In genomic region chr1:212034516-212035122, GRCh38 we compare ENCODE assay signal across 8 cellular contexts. TPM values are rescaled to one million over a fixed set of nuclear protein-coding genes. Genes with fewer than 3 reads are reported as not detected.
DNase-seq lines count a peak whose midpoint lies in the region; ATAC-seq and TF ChIP-seq lines count a peak whose summit lies in the region.

No MANE protein-coding gene starts in this region.

- peaks cover 8 to 60% of the 10 kb centered on the region in 2 donors for H3K4me1 ChIP-seq in left lung
- H3K4me1 ChIP-seq in thymus (ENCODE audit: control insufficient read depth, insufficient read depth, low read length), result peaks cover 3% of the 10 kb centered on the region

- 6% methylated on average over 13 of the region's 13 CpGs for WGBS in thymus

- POLR2A ChIA-PET in activated CD4-positive, alpha-beta T cell treated with anti-CD3 and anti-CD28 coated beads for 36 hours (lab: Charles Lee), result interaction anchor here (0.6 to 2.4 kb wide), 7 partner anchors 99 to 582 kb away, joined by 3 to 11 read pairs (median 5); partner anchors contain the start of genes NEK2 and PPP2R5A

- ATAC-seq in activated CD4-positive, alpha-beta T cell treated with anti-CD3 and anti-CD28 coated beads for 36 hours, result no peak
- ATAC-seq in HG03196 (IDR thresholded peaks at IDR 0.05; ENCODE audit: unreplicated experiment) (peak; percentile 12), left lung (peak; percentile 30)

- no peak for DNase-seq in activated CD4-positive, alpha-beta T cell treated with anti-CD3 and anti-CD28 coated beads for 36 hours
- DNase-seq in activated CD4-positive, alpha-beta T cell treated with anti-CD3 and anti-CD28 coated beads, Interleukin-2, amount 50 U/mL, for 4 hours, result no peak
- DNase-seq in astrocyte of the spinal cord (ENCODE audit: low read depth, low spot score) (no peak), left lung (no peak), dedifferentiated amniotic fluid mesenchymal stem cell (ENCODE audit: extremely low spot score) (no peak), NCI-H526 treated with DMSO at 0.1 percent for 48 hours (lab: John Stamatoyannopoulos, UW) (no peak)

- CTCF ChIA-PET in activated CD4-positive, alpha-beta T cell treated with anti-CD3 and anti-CD28 coated beads for 36 hours (lab: Charles Lee), result interaction anchor here (0.6 to 3.3 kb wide), 36 partner anchors 8 to 422 kb away, joined by 3 to 26 read pairs (median 4); no protein-coding TSS in a partner anchor

- in situ Hi-C loops in astrocyte of the spinal cord (cut with HindIII; ENCODE audit: low sequenced_read_pairs), result no loop called here

- peak overlapping the region; percentile 100 for H3K27ac Mint-ChIP-seq in activated CD4-positive, alpha-beta T cell treated with anti-CD3 and anti-CD28 coated beads for 36 hours

- H3K27ac ChIP-seq in left lung, result peak overlapping the region; percentile 82 to 87
- peak overlapping the region; percentile 96 for H3K27ac ChIP-seq in thymus (ENCODE audit: low read depth)

- no peak for TF ChIP-seq CTCF in astrocyte of the spinal cord (IDR thresholded peaks at IDR 0.05; ENCODE audit: low read depth, low read length)
- no peak for TF ChIP-seq CTCF in left lung (IDR thresholded peaks at IDR 0.05)

- no peaks in the 10 kb centered on the region for H3K9me3 Mint-ChIP-seq in activated CD4-positive, alpha-beta T cell treated with anti-CD3 and anti-CD28 coated beads for 36 hours (ENCODE audit: low read depth)

- no peaks in the 10 kb centered on the region for H3K36me3 ChIP-seq in left lung
- H3K36me3 ChIP-seq in thymus (ENCODE audit: control insufficient read depth, insufficient read depth), result no peaks in the 10 kb centered on the region

- H3K36me3 Mint-ChIP-seq in activated CD4-positive, alpha-beta T cell treated with anti-CD3 and anti-CD28 coated beads for 36 hours (ENCODE audit: low read depth), result peaks cover 48% of the 10 kb centered on the region

- H3K4me3 ChIP-seq in astrocyte of the spinal cord (ENCODE audit: low read depth, low read length), result peak overlapping the region; percentile 54
- H3K4me3 ChIP-seq in left lung, result peak overlapping the region; percentile 49 to 61
- H3K4me3 ChIP-seq in thymus (ENCODE audit: low read length), result peak overlapping the region; percentile 82

- H3K4me3 Mint-ChIP-seq in activated CD4-positive, alpha-beta T cell treated with anti-CD3 and anti-CD28 coated beads for 36 hours, result peak overlapping the region; percentile 85

- H3K9me3 ChIP-seq in left lung, result no peaks in the 10 kb centered on the region
- no peaks in the 10 kb centered on the region for H3K9me3 ChIP-seq in thymus (ENCODE audit: control insufficient read depth)

- no peaks in the 10 kb centered on the region for H3K27me3 Mint-ChIP-seq in activated CD4-positive, alpha-beta T cell treated with anti-CD3 and anti-CD28 coated beads for 36 hours

- H3K27me3 ChIP-seq in left lung, result no peaks in the 10 kb centered on the region
- no peaks in the 10 kb centered on the region for H3K27me3 ChIP-seq in thymus (ENCODE audit: control insufficient read depth, insufficient read depth)

- intact Hi-C loops in activated CD4-positive, alpha-beta T cell treated with anti-CD3 and anti-CD28 coated beads for 36 hours (cut with DNase I, micrococcal nuclease), result loop anchor here (1.0 to 10.0 kb wide), 22 partner anchors 22 to 981 kb away; partner anchors contain the start of genes LPGAT1 (in 2 of the 2), NENF (in 2 of the 2), PPP2R5A (in 2 of the 2) and SLC30A1 (in 2 of the 2)
- intact Hi-C loops in left lung (cut with DNase I), result loop anchor here in 1 of 2 donors (10.0 kb wide), 1 partner anchor 350 kb away; no protein-coding TSS in a partner anchor

- peaks cover 59% of the 10 kb centered on the region for H3K4me1 Mint-ChIP-seq in activated CD4-positive, alpha-beta T cell treated with anti-CD3 and anti-CD28 coated beads for 36 hours

RNA-seq across cellular contexts. Expression of gene INTS7, which starts 0.7 kb away (rescaled TPM):
- total RNA-seq in activated CD4-positive, alpha-beta T cell treated with anti-CD3 and anti-CD28 coated beads for 36 hours, result 10 to 100 TPM; 23.7 to 28.6 TPM
- total RNA-seq in left lung, result 10 to 100 TPM; 20.3 to 22.4 TPM
- polyA plus RNA-seq in thymus, result 9.7 TPM

RNA-seq across cellular contexts. Expression of gene DTL, which starts 0.9 kb away (rescaled TPM):
- 100 to 1,000 TPM in 1 of 2 experiments, 10 to 100 TPM in 1; 82.1 to 114 TPM for total RNA-seq in activated CD4-positive, alpha-beta T cell treated with anti-CD3 and anti-CD28 coated beads for 36 hours
- 10 to 100 TPM in 1 of 2 donors, 1 to 10 TPM in 1; 8.7 to 12.1 TPM for total RNA-seq in left lung
- polyA plus RNA-seq in thymus, result 0.71 TPM

Comparison
In these comparisons a context has a peak if more than half of its experiments do, and no peak if none do; other contexts are left out.
1. RNA of gene DTL, which starts 0.9 kb away (total RNA-seq): 82.1 to 114 TPM in activated CD4-positive, alpha-beta T cell treated with anti-CD3 and anti-CD28 coated beads for 36 hours; 8.7 to 12.1 TPM in left lung; every median in the first group is over 4 times any median in the second.
2. Peak in every context shown above with its lines, with median percentiles within 50 percentile points of each other: H3K4me3 ChIP-seq.